In genomic region chr2:113096827-113097618, GRCh38 we compare ENCODE assay signal across 7 cellular contexts. TPM values are rescaled to one million over a fixed set of nuclear protein-coding genes. Genes with fewer than 3 reads are reported as not detected.
"Had no signal": no experiment of that assay in that cellular context is flagged by ENCODE, and none has a peak within 500 bp of the region (broad histone marks: within the 10 kb centered on the region; RNA-seq: fewer than 3 reads in every experiment).

No MANE protein-coding gene starts in this region.

RNA-seq across cellular contexts. Expression of gene IL1F10, which starts 29.3 kb away (rescaled TPM):
- total RNA-seq: astrocyte; NCI-H460; OCI-LY7; Right ventricle myocardium inferior; T-cell; T-helper 2 cell treated with Interferon-gamma antibody and Interleukin-4, amounts not matched to agents 100 ng/mL and 5 ng/mL, for 36 hours; WTC11 had no signal

RNA-seq across cellular contexts. Expression of gene IL1RN, which starts 30.4 kb away (rescaled TPM):
- total RNA-seq: astrocyte, NCI-H460, OCI-LY7, T-cell, WTC11 had no signal

RNA-seq across cellular contexts. Expression of gene IL36RN, which starts 38.0 kb away (rescaled TPM):
- total RNA-seq: NCI-H460; OCI-LY7; Right ventricle myocardium inferior; T-cell; T-helper 2 cell treated with Interferon-gamma antibody and Interleukin-4, amounts not matched to agents 100 ng/mL and 5 ng/mL, for 36 hours; WTC11 had no signal

RNA-seq across cellular contexts. Expression of gene IL36B, which starts 44.4 kb away (rescaled TPM):
- total RNA-seq: astrocyte; NCI-H460; OCI-LY7; Right ventricle myocardium inferior; T-cell; T-helper 2 cell treated with Interferon-gamma antibody and Interleukin-4, amounts not matched to agents 100 ng/mL and 5 ng/mL, for 36 hours; WTC11 had no signal
